ENCODE assay signal across 2 cellular contexts in genomic region chr10:95289921-95290421, GRCh38.
TF ChIP-seq lines count a peak whose summit lies in the region.

No MANE protein-coding gene starts in this region.

TF ChIP-seq in SK-N-SH, 30 proteins besides CTCF, POLR2A, EP300 and RAD21 (continued from another document):
- TF ChIP-seq, protein P1, sequence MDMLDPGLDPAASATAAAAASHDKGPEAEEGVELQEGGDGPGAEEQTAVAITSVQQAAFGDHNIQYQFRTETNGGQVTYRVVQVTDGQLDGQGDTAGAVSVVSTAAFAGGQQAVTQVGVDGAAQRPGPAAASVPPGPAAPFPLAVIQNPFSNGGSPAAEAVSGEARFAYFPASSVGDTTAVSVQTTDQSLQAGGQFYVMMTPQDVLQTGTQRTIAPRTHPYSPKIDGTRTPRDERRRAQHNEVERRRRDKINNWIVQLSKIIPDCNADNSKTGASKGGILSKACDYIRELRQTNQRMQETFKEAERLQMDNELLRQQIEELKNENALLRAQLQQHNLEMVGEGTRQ (IDR thresholded peaks at IDR 0.05; ENCODE audit: borderline replicate concordance, low read depth, low read length) = no peak
- TF ChIP-seq, protein P2, sequence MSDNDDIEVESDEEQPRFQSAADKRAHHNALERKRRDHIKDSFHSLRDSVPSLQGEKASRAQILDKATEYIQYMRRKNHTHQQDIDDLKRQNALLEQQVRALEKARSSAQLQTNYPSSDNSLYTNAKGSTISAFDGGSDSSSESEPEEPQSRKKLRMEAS (IDR thresholded peaks at IDR 0.05; ENCODE audit: low read depth) = no peak
- TF ChIP-seq RCOR1 (IDR thresholded peaks at IDR 0.05; ENCODE audit: low read length) (no peak), YY1 (IDR thresholded peaks at IDR 0.05; ENCODE audit: low read depth) (no peak), EZH2phosphoT487 (IDR thresholded peaks at IDR 0.05; ENCODE audit: borderline replicate concordance, low read depth) (no peak), RXRA (IDR thresholded peaks at IDR 0.05; ENCODE audit: borderline replicate concordance, low read depth) (no peak), TEAD4 (IDR thresholded peaks at IDR 0.05; ENCODE audit: borderline replicate concordance, insufficient read depth) (no peak), MXI1 (IDR thresholded peaks at IDR 0.05; ENCODE audit: low read depth, low read length) (no peak), NRF1 (IDR thresholded peaks at IDR 0.05; ENCODE audit: low read depth, low read length) (no peak)

TF ChIP-seq in SK-N-SH treated with all-trans-retinoic acid at 6 μM for 48 hours, 23 proteins besides CTCF, POLR2A, EP300 and RAD21 (continued from another document):
- TF ChIP-seq CSRNP3 (CRISPR knock-in tag; IDR thresholded peaks at IDR 0.05) (no peak), TCF4 (CRISPR knock-in tag; IDR thresholded peaks at IDR 0.05; ENCODE audit: borderline replicate concordance) (no peak), ZFP30 (CRISPR knock-in tag; IDR thresholded peaks at IDR 0.05) (no peak), SNAI2 (CRISPR knock-in tag; IDR thresholded peaks at IDR 0.05) (no peak), CSDC2 (CRISPR knock-in tag; IDR thresholded peaks at IDR 0.05) (no peak), ESRRG (CRISPR knock-in tag; IDR thresholded peaks at IDR 0.05) (no peak), GLIS3 (CRISPR knock-in tag; IDR thresholded peaks at IDR 0.05) (no peak), TOX (CRISPR knock-in tag; IDR thresholded peaks at IDR 0.05; ENCODE audit: borderline replicate concordance) (no peak), ZNF8 (CRISPR knock-in tag; IDR thresholded peaks at IDR 0.05) (no peak)
- TF ChIP-seq, protein P3, sequence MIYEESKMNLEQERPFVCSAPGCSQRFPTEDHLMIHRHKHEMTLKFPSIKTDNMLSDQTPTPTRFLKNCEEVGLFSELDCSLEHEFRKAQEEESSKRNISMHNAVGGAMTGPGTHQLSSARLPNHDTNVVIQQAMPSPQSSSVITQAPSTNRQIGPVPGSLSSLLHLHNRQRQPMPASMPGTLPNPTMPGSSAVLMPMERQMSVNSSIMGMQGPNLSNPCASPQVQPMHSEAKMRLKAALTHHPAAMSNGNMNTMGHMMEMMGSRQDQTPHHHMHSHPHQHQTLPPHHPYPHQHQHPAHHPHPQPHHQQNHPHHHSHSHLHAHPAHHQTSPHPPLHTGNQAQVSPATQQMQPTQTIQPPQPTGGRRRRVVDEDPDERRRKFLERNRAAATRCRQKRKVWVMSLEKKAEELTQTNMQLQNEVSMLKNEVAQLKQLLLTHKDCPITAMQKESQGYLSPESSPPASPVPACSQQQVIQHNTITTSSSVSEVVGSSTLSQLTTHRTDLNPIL (CRISPR knock-in tag; IDR thresholded peaks at IDR 0.05; ENCODE audit: low read depth) = no peak
